8 cellular contexts compared by ENCODE assay signal in the genomic region with DNA sequence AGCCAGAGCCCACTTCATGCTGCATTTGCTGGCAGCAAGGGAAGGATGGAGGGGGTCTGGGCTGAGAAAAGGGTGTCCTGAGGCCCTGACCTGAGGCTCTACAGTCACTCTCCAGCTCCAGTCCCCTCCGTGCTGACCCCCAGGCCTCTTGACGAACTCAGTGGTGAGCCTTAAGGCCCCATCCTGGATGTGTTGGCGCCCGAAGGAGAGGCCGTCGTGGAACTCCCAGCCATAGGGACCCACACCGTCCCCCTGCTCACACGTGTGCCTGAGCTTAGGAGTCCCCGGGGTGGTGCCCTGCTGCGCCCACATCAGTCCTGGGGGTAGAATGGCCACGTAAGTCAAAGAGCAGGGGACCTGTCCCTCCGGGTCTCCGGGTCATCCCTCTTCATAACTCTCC. TPM values are rescaled to one million over a fixed set of nuclear protein-coding genes. Genes with fewer than 3 reads are reported as not detected.
A peak's percentile ranks its signal among the peaks of the same experiment; 100 is the strongest.
DNase-seq lines count a peak whose midpoint lies in the region; ATAC-seq and TF ChIP-seq lines count a peak whose summit lies in the region.

No MANE protein-coding gene starts in this region.

- peaks cover 21% of the 10 kb centered on the region for H3K36me3 ChIP-seq in IMR-90 (ENCODE audit: control insufficient read depth, insufficient read depth, low read length)
- peaks cover 8 to 19% of the 10 kb centered on the region in 2 donors for H3K36me3 ChIP-seq in muscle layer of duodenum (ENCODE audit: control insufficient read depth in 1 of 2, insufficient read depth in 2 of 2, low read length in 2 of 2)

- peak overlapping the region; percentile 57 for H2BK5ac ChIP-seq in IMR-90 (ENCODE audit: low read depth, low read length, poor library complexity, severe bottlenecking)

- no peak overlapping the region for H2BK15ac ChIP-seq in IMR-90 (ENCODE audit: low read depth, low read length)

- no peak for TF ChIP-seq POLR2A in IMR-90 (IDR thresholded peaks at IDR 0.05; ENCODE audit: low read depth, low read length)

- H3K18ac ChIP-seq in IMR-90 (ENCODE audit: low read depth, low read length): no peak overlapping the region

- H3K27ac ChIP-seq in C4-2B: peak overlapping the region; percentile 80
- H3K27ac ChIP-seq in IMR-90 (ENCODE audit: insufficient read depth, low read length): peak overlapping the region; percentile 60
- H3K27ac ChIP-seq in coronary artery: peak overlapping the region; percentile 78 to 88
- H3K27ac ChIP-seq in muscle layer of duodenum (ENCODE audit: low read length): peak overlapping the region; percentile 82

- DNase-seq in IMR-90: no peak
- no peak for DNase-seq in coronary artery (ENCODE audit: low spot score)
- no peak for DNase-seq in NCI-H187 treated with DMSO at 0.1 percent for 48 hours (lab: John Stamatoyannopoulos, UW)
- DNase-seq in head of caudate nucleus: no peak
- DNase-seq in activated CD4-positive, CD25-positive, alpha-beta regulatory T cell treated with anti-CD3 and anti-CD28 coated beads, Interleukin-2, amount 50 U/mL, for 72 hours: no peak

- H2AFZ ChIP-seq in IMR-90 (replicated peaks; ENCODE audit: low read length, poor library complexity): peak overlapping the region; percentile 98

- TF ChIP-seq RAD21 in IMR-90 (IDR thresholded peaks at IDR 0.05; ENCODE audit: low read length): no peak

- peak overlapping the region; percentile 68 for H3K9ac ChIP-seq in IMR-90 (ENCODE audit: low read depth, low read length)

- TF ChIP-seq CTCF in C4-2B (conservative IDR thresholded peaks at IDR 0.05) (no peak), IMR-90 (conservative IDR thresholded peaks at IDR 0.05; ENCODE audit: low read depth, low read length) (no peak), coronary artery (IDR thresholded peaks at IDR 0.05) (no peak)

- H2AK9ac ChIP-seq in IMR-90 (replicated peaks; ENCODE audit: low read depth, low read length, poor library complexity): peak overlapping the region; percentile 97

- POLR2A ChIA-PET in IMR-90 (lab: Charles Lee; ENCODE audit: unreplicated experiment): no interaction called here

- H3K27me3 ChIP-seq in IMR-90 (ENCODE audit: control insufficient read depth, insufficient read depth, low read length) (no peaks in the 10 kb centered on the region), muscle layer of duodenum (ENCODE audit: low read depth, low read length) (no peaks in the 10 kb centered on the region)

- H3K23ac ChIP-seq in IMR-90 (ENCODE audit: low read depth, low read length): peak overlapping the region; percentile 94

- peak overlapping the region; percentile 83 for H3K4ac ChIP-seq in IMR-90 (ENCODE audit: low read depth, low read length)

- H2BK120ac ChIP-seq in IMR-90 (ENCODE audit: low read depth, low read length): no peak overlapping the region

- H3K4me1 ChIP-seq in IMR-90 (ENCODE audit: control insufficient read depth, insufficient read depth, low read length) (peaks cover 3% of the 10 kb centered on the region), muscle layer of duodenum (ENCODE audit: control insufficient read depth in 1 of 2, insufficient read depth in 2 of 2, low read length in 2 of 2) (peaks cover 1 to 18% of the 10 kb centered on the region in 2 donors)

- H3K14ac ChIP-seq in IMR-90 (replicated peaks; ENCODE audit: low read depth, low read length): peak overlapping the region; percentile 66

- H2BK20ac ChIP-seq in IMR-90 (ENCODE audit: low read depth, low read length): no peak overlapping the region

- H4K5ac ChIP-seq in IMR-90 (ENCODE audit: low read depth, low read length): peak overlapping the region; percentile 8; the same call in 1 of the 2 replicates

- H4K8ac ChIP-seq in IMR-90 (ENCODE audit: low read depth in 2 of 2, low read length in 2 of 2): peak overlapping the region; percentile 88 to 97; a peak in 2 of 4 replicates

- intact Hi-C loops in IMR-90 (cut with micrococcal nuclease): no loop called here
- intact Hi-C loops in head of caudate nucleus (cut with DNase I): no loop called here

- H3K56ac ChIP-seq in IMR-90 (ENCODE audit: extremely low read depth, insufficient read depth, low read length): peak overlapping the region; percentile 10; the same call in 1 of the 2 replicates

- H3K79me1 ChIP-seq in IMR-90 (ENCODE audit: low read depth in 1 of 2, low read length in 2 of 2): peaks cover 7 to 46% of the 10 kb centered on the region in 2 experiments; a peak in 3 of 4 replicates

- H3K9me3 ChIP-seq in IMR-90 (ENCODE audit: control insufficient read depth, insufficient read depth, low read length) (no peaks in the 10 kb centered on the region), muscle layer of duodenum (ENCODE audit: control insufficient read depth in 1 of 2, low read length in 2 of 2) (no peaks in the 10 kb centered on the region)

- CTCF ChIA-PET in IMR-90 (lab: Yijun Ruan, JAX): no interaction called here

- no peaks in the 10 kb centered on the region for H3K9me1 ChIP-seq in IMR-90 (ENCODE audit: insufficient read depth, low read length)

- H2AK5ac ChIP-seq in IMR-90 (ENCODE audit: low read depth, low read length): peak overlapping the region; percentile 97

- peak overlapping the region; percentile 90 for H3K4me2 ChIP-seq in IMR-90 (ENCODE audit: low read depth, low read length)

- in situ Hi-C loops in IMR-90 (cut with MboI; ENCODE audit: low sequenced_read_pairs): no loop called here

- H3K4me3 ChIP-seq in IMR-90 (ENCODE audit: insufficient read depth, low read depth, low read length): peak overlapping the region; percentile 89
- peak overlapping the region; percentile 92 for H3K4me3 ChIP-seq in coronary artery
- H3K4me3 ChIP-seq in muscle layer of duodenum (ENCODE audit: low read depth in 1 of 2, low read length in 2 of 2): peak overlapping the region; percentile 70 to 93

- H4K91ac ChIP-seq in IMR-90 (ENCODE audit: insufficient read depth, low read depth, low read length): peak overlapping the region; percentile 23

- no peaks in the 10 kb centered on the region for H4K20me1 ChIP-seq in IMR-90 (ENCODE audit: insufficient read depth, low read length)

- WGBS in IMR-90 (ENCODE audit: extremely low coverage in 2 of 2, insufficient read length in 1 of 2), 2 experiments: 0% methylated on average over 4 of the region's 13 CpGs; no CpG with 5 or more reads in 1 of the 2 experiments

- ATAC-seq in IMR-90 (ENCODE audit: low read depth) (peak; percentile 9), HG03342 (IDR thresholded peaks at IDR 0.05; ENCODE audit: unreplicated experiment) (no peak)

- BruUV-seq in IMR-90 (replicated peaks; lab: Mats Ljungman, UMichigan): no TSS peak

- dilution Hi-C loops in IMR-90 (cut with HindIII; ENCODE audit: low sequenced_read_pairs, unreplicated experiment): no loop called here

TF ChIP-seq in IMR-90, 13 proteins besides CTCF, POLR2A, EP300 and RAD21:
- TF ChIP-seq MAZ (IDR thresholded peaks at IDR 0.05; ENCODE audit: borderline replicate concordance, low read depth, low read length): no peak
- TF ChIP-seq, protein P1, sequence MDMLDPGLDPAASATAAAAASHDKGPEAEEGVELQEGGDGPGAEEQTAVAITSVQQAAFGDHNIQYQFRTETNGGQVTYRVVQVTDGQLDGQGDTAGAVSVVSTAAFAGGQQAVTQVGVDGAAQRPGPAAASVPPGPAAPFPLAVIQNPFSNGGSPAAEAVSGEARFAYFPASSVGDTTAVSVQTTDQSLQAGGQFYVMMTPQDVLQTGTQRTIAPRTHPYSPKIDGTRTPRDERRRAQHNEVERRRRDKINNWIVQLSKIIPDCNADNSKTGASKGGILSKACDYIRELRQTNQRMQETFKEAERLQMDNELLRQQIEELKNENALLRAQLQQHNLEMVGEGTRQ (IDR thresholded peaks at IDR 0.05; ENCODE audit: low read depth, low read length): no peak
- no peak for TF ChIP-seq CEBPB (IDR thresholded peaks at IDR 0.05; ENCODE audit: low read depth, low read length)
- TF ChIP-seq RCOR1 (IDR thresholded peaks at IDR 0.05; ENCODE audit: insufficient replicate concordance, low read length): no peak
- TF ChIP-seq BHLHE40 (IDR thresholded peaks at IDR 0.05; ENCODE audit: low read depth, low read length): no peak
- TF ChIP-seq MXI1 (IDR thresholded peaks at IDR 0.05; ENCODE audit: borderline replicate concordance, low read depth, low read length): 0 out of 2 replicates have a peak, but pooled peaks have one; percentile 46

RNA-seq across cellular contexts. Expression of gene MOGS, which starts 0.8 kb away (rescaled TPM):
- 17.8 and 21.0 TPM in 2 replicates for total RNA-seq in IMR-90 (2012; rRNA removed)
- 45.9 and 48.4 TPM in 2 replicates for polyA plus RNA-seq in IMR-90 (2012; rRNA removed)
- polyA plus RNA-seq in IMR-90 (2012; cell fraction: cytosol; rRNA removed): 50.7 and 51.7 TPM in 2 replicates
- polyA plus RNA-seq in IMR-90 (2012; cell fraction: nucleus; rRNA removed; ENCODE audit: low replicate concordance): 144 and 264 TPM in 2 replicates

RNA-seq across cellular contexts. Expression of gene WBP1, which starts 6.2 kb away (rescaled TPM):
- total RNA-seq in IMR-90 (2012; rRNA removed): 22.2 and 22.9 TPM in 2 replicates
- polyA plus RNA-seq in IMR-90 (2012; rRNA removed): 78.5 and 89.3 TPM in 2 replicates
- 114 and 155 TPM in 2 replicates for polyA plus RNA-seq in IMR-90 (2012; cell fraction: cytosol; rRNA removed)
- 453 and 544 TPM in 2 replicates for polyA plus RNA-seq in IMR-90 (2012; cell fraction: nucleus; rRNA removed; ENCODE audit: low replicate concordance)

RNA-seq across cellular contexts. Expression of gene MRPL53, which starts 8.1 kb away (rescaled TPM):
- 5.2 and 6.7 TPM in 2 replicates for total RNA-seq in IMR-90 (2012; rRNA removed)
- polyA plus RNA-seq in IMR-90 (2012; rRNA removed): 39.0 and 51.9 TPM in 2 replicates
- 41.9 and 42.8 TPM in 2 replicates for polyA plus RNA-seq in IMR-90 (2012; cell fraction: cytosol; rRNA removed)
- polyA plus RNA-seq in IMR-90 (2012; cell fraction: nucleus; rRNA removed; ENCODE audit: low replicate concordance): 47.2 and 70.9 TPM in 2 replicates

RNA-seq across cellular contexts. Expression of gene INO80B, which starts 9.5 kb away (rescaled TPM):
- 4.5 and 5.3 TPM in 2 replicates for total RNA-seq in IMR-90 (2012; rRNA removed)
- polyA plus RNA-seq in IMR-90 (2012; rRNA removed): 9.2 and 10.5 TPM in 2 replicates
- 11.0 and 11.1 TPM in 2 replicates for polyA plus RNA-seq in IMR-90 (2012; cell fraction: cytosol; rRNA removed)
- polyA plus RNA-seq in IMR-90 (2012; cell fraction: nucleus; rRNA removed; ENCODE audit: low replicate concordance): 54.7 and 124 TPM in 2 replicates

RNA-seq across cellular contexts. Expression of gene CCDC142, which starts 18.4 kb away (rescaled TPM):
- total RNA-seq in IMR-90 (2012; rRNA removed): 6.1 and 8.4 TPM in 2 replicates
- polyA plus RNA-seq in IMR-90 (2012; rRNA removed): 11.1 and 14.0 TPM in 2 replicates
- 2.8 and 4.6 TPM in 2 replicates for polyA plus RNA-seq in IMR-90 (2012; cell fraction: cytosol; rRNA removed)
- 53.9 and 76.0 TPM in 2 replicates for polyA plus RNA-seq in IMR-90 (2012; cell fraction: nucleus; rRNA removed; ENCODE audit: low replicate concordance)
